Comparison of ENCODE assay signal across 1 cellular context in genomic region chr17:7553356-7553755, GRCh38.
A peak's percentile ranks its signal among the peaks of the same experiment; 100 is the strongest.
TF ChIP-seq lines count a peak whose summit lies in the region.

No MANE protein-coding gene starts in this region.

TF ChIP-seq in GM12878, 131 proteins besides CTCF, POLR2A, EP300 and RAD21:
- no peak for TF ChIP-seq E4F1 (IDR thresholded peaks at IDR 0.05; ENCODE audit: borderline replicate concordance, partially characterized antibody)
- 0 out of 2 replicates have a peak, but pooled peaks have one; percentile 6 for TF ChIP-seq MTA3 (IDR thresholded peaks at IDR 0.05; ENCODE audit: borderline replicate concordance, low read length)
- TF ChIP-seq PRDM15 (CRISPR knock-in tag; IDR thresholded peaks at IDR 0.05) = no peak
- TF ChIP-seq IRF3 (IDR thresholded peaks at IDR 0.05) = no peak
- no peak for TF ChIP-seq TCF12 (IDR thresholded peaks at IDR 0.05; ENCODE audit: low read depth, low read length)
- no peak for TF ChIP-seq BMI1 (IDR thresholded peaks at IDR 0.05; ENCODE audit: borderline replicate concordance)
